In genomic region chr1:244205171-244205570, GRCh38 we compare ENCODE assay signal across 27 cellular contexts.
"Had no signal": no experiment of that assay in that cellular context is flagged by ENCODE, and none has a peak within 500 bp of the region (broad histone marks: within the 10 kb centered on the region; RNA-seq: fewer than 3 reads in every experiment).

No MANE protein-coding gene starts in this region.

- H3K27ac Mint-ChIP-seq: activated CD4-positive, alpha-beta memory T cell treated with anti-CD3 and anti-CD28 coated beads, Interleukin-2, amount 10 ng/mL, durations not matched to agents 7 days and 5 days; activated naive CD4-positive, alpha-beta T cell treated with anti-CD3 and anti-CD28 coated beads for 36 hours; activated naive CD8-positive, alpha-beta T cell; activated T-cell treated with anti-CD3 and anti-CD28 coated beads, Interleukin-2, amount 50 U/mL, for 72 hours; activated T-helper 2 cell treated with anti-CD3 and anti-CD28 coated beads, Interferon-gamma antibody, Interleukin-2, Interleukin-4, amounts not matched to agents 10 μg/mL and 5 μg/mL and 100 μg/mL, durations not matched to agents 14 hours and 24 hours and 36 hours had no signal

- H3K36me3 Mint-ChIP-seq: activated naive CD8-positive, alpha-beta T cell had no signal

- H3K4me1 ChIP-seq: Peyer's patch, SJCRH30 had no signal

- H3K4me1 Mint-ChIP-seq: activated CD4-positive, alpha-beta memory T cell treated with anti-CD3 and anti-CD28 coated beads, Interleukin-2, amount 10 ng/mL, durations not matched to agents 7 days and 5 days had no signal

- H3K4me3 Mint-ChIP-seq: activated CD4-positive, alpha-beta memory T cell treated with anti-CD3 and anti-CD28 coated beads, Interleukin-2, amount 10 ng/mL, durations not matched to agents 7 days and 5 days; activated naive CD4-positive, alpha-beta T cell treated with anti-CD3 and anti-CD28 coated beads for 36 hours; activated naive CD8-positive, alpha-beta T cell; activated T-cell treated with anti-CD3 and anti-CD28 coated beads, Interleukin-2, amount 50 U/mL, for 72 hours had no signal

- H3K27me3 ChIP-seq: brain microvascular endothelial cell, cardiac muscle cell, Peyer's patch, SJCRH30 had no signal

- H3K27ac ChIP-seq: brain microvascular endothelial cell, cardiac muscle cell, Peyer's patch, RWPE1, SJCRH30, VCaP had no signal

- H3K9ac ChIP-seq: SK-N-SH had no signal

- ATAC-seq: activated T-cell treated with anti-CD3 and anti-CD28 coated beads, Interleukin-2, amount 50 U/mL, for 72 hours had no signal

- H3K9me3 Mint-ChIP-seq: activated CD4-positive, alpha-beta memory T cell treated with anti-CD3 and anti-CD28 coated beads, Interleukin-2, amount 10 ng/mL, durations not matched to agents 7 days and 5 days; activated naive CD4-positive, alpha-beta T cell treated with anti-CD3 and anti-CD28 coated beads for 36 hours; activated T-cell treated with anti-CD3 and anti-CD28 coated beads, Interleukin-2, amount 50 U/mL, for 72 hours; activated T-helper 2 cell treated with anti-CD3 and anti-CD28 coated beads, Interferon-gamma antibody, Interleukin-2, Interleukin-4, amounts not matched to agents 10 μg/mL and 5 μg/mL and 100 μg/mL, durations not matched to agents 14 hours and 24 hours and 36 hours had no signal

- H3K9me3 ChIP-seq: Peyer's patch, SJCRH30, SK-N-SH had no signal

- H3K36me3 ChIP-seq: brain microvascular endothelial cell, cardiac muscle cell, Peyer's patch, SJCRH30 had no signal

- H3K27me3 Mint-ChIP-seq: activated naive CD8-positive, alpha-beta T cell had no signal

- H3K4me3 ChIP-seq: cardiac muscle cell, Peyer's patch, SJCRH30 had no signal

- DNase-seq: activated CD4-positive, alpha-beta memory T cell treated with anti-CD3 and anti-CD28 coated beads, Interleukin-2, amount 10 ng/mL, durations not matched to agents 7 days and 5 days; activated CD4-positive, alpha-beta T cell treated with anti-CD3 and anti-CD28 coated beads, Interleukin-2, amount 50 U/mL, for 1 hour; activated CD4-positive, CD25-positive, alpha-beta regulatory T cell; activated naive CD4-positive, alpha-beta T cell treated with anti-CD3 and anti-CD28 coated beads for 36 hours; activated T-cell treated with anti-CD3 and anti-CD28 coated beads for 4 hours; activated T-cell treated with anti-CD3 and anti-CD28 coated beads, Interleukin-2, amount 50 U/mL, for 72 hours; amygdala; brain microvascular endothelial cell; cerebellar nuclear complex; Kasumi-1; NCI-H1105 treated with DMSO at 0.1 percent for 48 hours; NCI-H1436 treated with DMSO at 0.1 percent for 48 hours; NCI-H187; NCI-H2081; NCI-H510A treated with DMSO at 0.1 percent for 48 hours; NCI-H69; NK-92 treated with Interleukin-12 subunit alpha and Interleukin-12 subunit beta, amount 100 ng/mL, for 24 hours; Peyer's patch; Right ventricle myocardium superior; SJCRH30; SK-N-SH; T-helper 1 cell had no signal

- H3K4me2 ChIP-seq: SK-N-SH had no signal
